ENCODE assay signal across 1 cellular context in the genomic region with DNA sequence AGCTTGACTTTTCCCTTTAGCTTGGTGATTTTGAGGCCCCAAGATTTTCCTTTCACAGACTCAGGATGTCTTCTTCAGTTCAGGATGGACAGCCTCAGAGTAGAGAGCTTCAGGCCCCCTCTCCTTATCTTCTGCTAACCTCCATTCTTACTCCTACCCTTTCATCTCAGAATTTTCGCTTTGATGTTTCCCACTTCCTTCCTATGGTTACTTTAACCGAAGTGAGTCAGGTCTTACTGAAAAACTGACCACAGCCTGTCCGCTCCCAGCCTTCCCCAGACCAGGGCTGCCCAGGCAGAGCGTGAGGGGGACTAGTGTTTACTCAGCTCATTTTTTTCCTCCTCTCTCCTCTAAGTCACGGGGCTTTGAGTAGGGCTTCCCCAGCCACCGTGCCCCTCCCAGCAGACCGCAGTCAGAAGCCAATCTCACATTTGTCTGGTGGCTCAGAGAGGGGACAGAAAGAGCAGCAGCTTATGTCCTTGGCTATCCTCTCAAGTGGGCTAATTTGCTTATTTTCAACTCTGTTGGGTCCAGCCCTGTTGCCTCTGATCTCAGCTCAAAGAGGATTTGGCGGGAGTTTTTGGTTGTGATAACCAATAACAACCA.
TF ChIP-seq lines count a peak whose summit lies in the region.

No MANE protein-coding gene starts in this region.

TF ChIP-seq in GM12878, 131 proteins besides CTCF, POLR2A, EP300 and RAD21 (continues in another document):
- TF ChIP-seq CHD1 (IDR thresholded peaks at IDR 0.05; ENCODE audit: low read depth, low read length): no peak
- TF ChIP-seq HDGF (IDR thresholded peaks at IDR 0.05): 0 out of 2 replicates have a peak, but pooled peaks have one; percentile 60
- TF ChIP-seq, protein P1, sequence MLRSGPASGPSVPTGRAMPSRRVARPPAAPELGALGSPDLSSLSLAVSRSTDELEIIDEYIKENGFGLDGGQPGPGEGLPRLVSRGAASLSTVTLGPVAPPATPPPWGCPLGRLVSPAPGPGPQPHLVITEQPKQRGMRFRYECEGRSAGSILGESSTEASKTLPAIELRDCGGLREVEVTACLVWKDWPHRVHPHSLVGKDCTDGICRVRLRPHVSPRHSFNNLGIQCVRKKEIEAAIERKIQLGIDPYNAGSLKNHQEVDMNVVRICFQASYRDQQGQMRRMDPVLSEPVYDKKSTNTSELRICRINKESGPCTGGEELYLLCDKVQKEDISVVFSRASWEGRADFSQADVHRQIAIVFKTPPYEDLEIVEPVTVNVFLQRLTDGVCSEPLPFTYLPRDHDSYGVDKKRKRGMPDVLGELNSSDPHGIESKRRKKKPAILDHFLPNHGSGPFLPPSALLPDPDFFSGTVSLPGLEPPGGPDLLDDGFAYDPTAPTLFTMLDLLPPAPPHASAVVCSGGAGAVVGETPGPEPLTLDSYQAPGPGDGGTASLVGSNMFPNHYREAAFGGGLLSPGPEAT (IDR thresholded peaks at IDR 0.05; ENCODE audit: low read depth): peak; percentile 89
- peak; percentile 38 for TF ChIP-seq MEF2B (IDR thresholded peaks at IDR 0.05; ENCODE audit: partially characterized antibody, poor library complexity, severe bottlenecking)
- peak; percentile 96 for TF ChIP-seq EED (IDR thresholded peaks at IDR 0.05; ENCODE audit: low read depth)
- peak; percentile 68; the same call in 1 of the 2 replicates for TF ChIP-seq ATF7 (IDR thresholded peaks at IDR 0.05; ENCODE audit: low read depth)
- TF ChIP-seq, protein P2, sequence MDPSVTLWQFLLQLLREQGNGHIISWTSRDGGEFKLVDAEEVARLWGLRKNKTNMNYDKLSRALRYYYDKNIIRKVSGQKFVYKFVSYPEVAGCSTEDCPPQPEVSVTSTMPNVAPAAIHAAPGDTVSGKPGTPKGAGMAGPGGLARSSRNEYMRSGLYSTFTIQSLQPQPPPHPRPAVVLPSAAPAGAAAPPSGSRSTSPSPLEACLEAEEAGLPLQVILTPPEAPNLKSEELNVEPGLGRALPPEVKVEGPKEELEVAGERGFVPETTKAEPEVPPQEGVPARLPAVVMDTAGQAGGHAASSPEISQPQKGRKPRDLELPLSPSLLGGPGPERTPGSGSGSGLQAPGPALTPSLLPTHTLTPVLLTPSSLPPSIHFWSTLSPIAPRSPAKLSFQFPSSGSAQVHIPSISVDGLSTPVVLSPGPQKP (IDR thresholded peaks at IDR 0.05; ENCODE audit: low read depth, low read length): no peak
- no peak for TF ChIP-seq NRF1 (conservative IDR thresholded peaks at IDR 0.05; ENCODE audit: low read depth, low read length)
- TF ChIP-seq, protein P3, sequence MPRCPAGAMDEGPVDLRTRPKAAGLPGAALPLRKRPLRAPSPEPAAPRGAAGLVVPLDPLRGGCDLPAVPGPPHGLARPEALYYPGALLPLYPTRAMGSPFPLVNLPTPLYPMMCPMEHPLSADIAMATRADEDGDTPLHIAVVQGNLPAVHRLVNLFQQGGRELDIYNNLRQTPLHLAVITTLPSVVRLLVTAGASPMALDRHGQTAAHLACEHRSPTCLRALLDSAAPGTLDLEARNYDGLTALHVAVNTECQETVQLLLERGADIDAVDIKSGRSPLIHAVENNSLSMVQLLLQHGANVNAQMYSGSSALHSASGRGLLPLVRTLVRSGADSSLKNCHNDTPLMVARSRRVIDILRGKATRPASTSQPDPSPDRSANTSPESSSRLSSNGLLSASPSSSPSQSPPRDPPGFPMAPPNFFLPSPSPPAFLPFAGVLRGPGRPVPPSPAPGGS (IDR thresholded peaks at IDR 0.05; ENCODE audit: borderline replicate concordance, insufficient read depth, low read depth, low read length, poor library complexity, severe bottlenecking): peak; percentile 42
- TF ChIP-seq, protein P4, sequence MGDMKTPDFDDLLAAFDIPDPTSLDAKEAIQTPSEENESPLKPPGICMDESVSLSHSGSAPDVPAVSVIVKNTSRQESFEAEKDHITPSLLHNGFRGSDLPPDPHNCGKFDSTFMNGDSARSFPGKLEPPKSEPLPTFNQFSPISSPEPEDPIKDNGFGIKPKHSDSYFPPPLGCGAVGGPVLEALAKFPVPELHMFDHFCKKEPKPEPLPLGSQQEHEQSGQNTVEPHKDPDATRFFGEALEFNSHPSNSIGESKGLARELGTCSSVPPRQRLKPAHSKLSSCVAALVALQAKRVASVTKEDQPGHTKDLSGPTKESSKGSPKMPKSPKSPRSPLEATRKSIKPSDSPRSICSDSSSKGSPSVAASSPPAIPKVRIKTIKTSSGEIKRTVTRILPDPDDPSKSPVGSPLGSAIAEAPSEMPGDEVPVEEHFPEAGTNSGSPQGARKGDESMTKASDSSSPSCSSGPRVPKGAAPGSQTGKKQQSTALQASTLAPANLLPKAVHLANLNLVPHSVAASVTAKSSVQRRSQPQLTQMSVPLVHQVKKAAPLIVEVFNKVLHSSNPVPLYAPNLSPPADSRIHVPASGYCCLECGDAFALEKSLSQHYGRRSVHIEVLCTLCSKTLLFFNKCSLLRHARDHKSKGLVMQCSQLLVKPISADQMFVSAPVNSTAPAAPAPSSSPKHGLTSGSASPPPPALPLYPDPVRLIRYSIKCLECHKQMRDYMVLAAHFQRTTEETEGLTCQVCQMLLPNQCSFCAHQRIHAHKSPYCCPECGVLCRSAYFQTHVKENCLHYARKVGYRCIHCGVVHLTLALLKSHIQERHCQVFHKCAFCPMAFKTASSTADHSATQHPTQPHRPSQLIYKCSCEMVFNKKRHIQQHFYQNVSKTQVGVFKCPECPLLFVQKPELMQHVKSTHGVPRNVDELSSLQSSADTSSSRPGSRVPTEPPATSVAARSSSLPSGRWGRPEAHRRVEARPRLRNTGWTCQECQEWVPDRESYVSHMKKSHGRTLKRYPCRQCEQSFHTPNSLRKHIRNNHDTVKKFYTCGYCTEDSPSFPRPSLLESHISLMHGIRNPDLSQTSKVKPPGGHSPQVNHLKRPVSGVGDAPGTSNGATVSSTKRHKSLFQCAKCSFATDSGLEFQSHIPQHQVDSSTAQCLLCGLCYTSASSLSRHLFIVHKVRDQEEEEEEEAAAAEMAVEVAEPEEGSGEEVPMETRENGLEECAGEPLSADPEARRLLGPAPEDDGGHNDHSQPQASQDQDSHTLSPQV (IDR thresholded peaks at IDR 0.05): no peak
- TF ChIP-seq, protein P5, sequence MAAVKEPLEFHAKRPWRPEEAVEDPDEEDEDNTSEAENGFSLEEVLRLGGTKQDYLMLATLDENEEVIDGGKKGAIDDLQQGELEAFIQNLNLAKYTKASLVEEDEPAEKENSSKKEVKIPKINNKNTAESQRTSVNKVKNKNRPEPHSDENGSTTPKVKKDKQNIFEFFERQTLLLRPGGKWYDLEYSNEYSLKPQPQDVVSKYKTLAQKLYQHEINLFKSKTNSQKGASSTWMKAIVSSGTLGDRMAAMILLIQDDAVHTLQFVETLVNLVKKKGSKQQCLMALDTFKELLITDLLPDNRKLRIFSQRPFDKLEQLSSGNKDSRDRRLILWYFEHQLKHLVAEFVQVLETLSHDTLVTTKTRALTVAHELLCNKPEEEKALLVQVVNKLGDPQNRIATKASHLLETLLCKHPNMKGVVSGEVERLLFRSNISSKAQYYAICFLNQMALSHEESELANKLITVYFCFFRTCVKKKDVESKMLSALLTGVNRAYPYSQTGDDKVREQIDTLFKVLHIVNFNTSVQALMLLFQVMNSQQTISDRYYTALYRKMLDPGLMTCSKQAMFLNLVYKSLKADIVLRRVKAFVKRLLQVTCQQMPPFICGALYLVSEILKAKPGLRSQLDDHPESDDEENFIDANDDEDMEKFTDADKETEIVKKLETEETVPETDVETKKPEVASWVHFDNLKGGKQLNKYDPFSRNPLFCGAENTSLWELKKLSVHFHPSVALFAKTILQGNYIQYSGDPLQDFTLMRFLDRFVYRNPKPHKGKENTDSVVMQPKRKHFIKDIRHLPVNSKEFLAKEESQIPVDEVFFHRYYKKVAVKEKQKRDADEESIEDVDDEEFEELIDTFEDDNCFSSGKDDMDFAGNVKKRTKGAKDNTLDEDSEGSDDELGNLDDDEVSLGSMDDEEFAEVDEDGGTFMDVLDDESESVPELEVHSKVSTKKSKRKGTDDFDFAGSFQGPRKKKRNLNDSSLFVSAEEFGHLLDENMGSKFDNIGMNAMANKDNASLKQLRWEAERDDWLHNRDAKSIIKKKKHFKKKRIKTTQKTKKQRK (IDR thresholded peaks at IDR 0.05; ENCODE audit: low read depth, low read length): no peak
- no peak for TF ChIP-seq STAT1 (conservative IDR thresholded peaks at IDR 0.05)
- TF ChIP-seq POLR2AphosphoS5 (IDR thresholded peaks at IDR 0.05; ENCODE audit: low read length): no peak
- TF ChIP-seq CBX3 (IDR thresholded peaks at IDR 0.05; ENCODE audit: borderline replicate concordance, low read depth): no peak
- TF ChIP-seq DPF2 (IDR thresholded peaks at IDR 0.05): peak; percentile 80
- no peak for TF ChIP-seq ZNF24 (IDR thresholded peaks at IDR 0.05)
- peak; percentile 58; the same call in 1 of the 2 replicates for TF ChIP-seq BACH1 (IDR thresholded peaks at IDR 0.05; ENCODE audit: borderline replicate concordance)
- peak; percentile 78; the same call in 1 of the 2 replicates for TF ChIP-seq MTA2 (IDR thresholded peaks at IDR 0.05; ENCODE audit: low read depth)
- TF ChIP-seq, protein P6, sequence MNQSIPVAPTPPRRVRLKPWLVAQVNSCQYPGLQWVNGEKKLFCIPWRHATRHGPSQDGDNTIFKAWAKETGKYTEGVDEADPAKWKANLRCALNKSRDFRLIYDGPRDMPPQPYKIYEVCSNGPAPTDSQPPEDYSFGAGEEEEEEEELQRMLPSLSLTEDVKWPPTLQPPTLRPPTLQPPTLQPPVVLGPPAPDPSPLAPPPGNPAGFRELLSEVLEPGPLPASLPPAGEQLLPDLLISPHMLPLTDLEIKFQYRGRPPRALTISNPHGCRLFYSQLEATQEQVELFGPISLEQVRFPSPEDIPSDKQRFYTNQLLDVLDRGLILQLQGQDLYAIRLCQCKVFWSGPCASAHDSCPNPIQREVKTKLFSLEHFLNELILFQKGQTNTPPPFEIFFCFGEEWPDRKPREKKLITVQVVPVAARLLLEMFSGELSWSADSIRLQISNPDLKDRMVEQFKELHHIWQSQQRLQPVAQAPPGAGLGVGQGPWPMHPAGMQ (IDR thresholded peaks at IDR 0.05; ENCODE audit: borderline replicate concordance): no peak
- peak; percentile 96 for TF ChIP-seq TBL1XR1 (IDR thresholded peaks at IDR 0.05; ENCODE audit: low read depth, low read length)
- TF ChIP-seq TAF1 (IDR thresholded peaks at IDR 0.05; ENCODE audit: borderline replicate concordance, low read depth, low read length): no peak
- TF ChIP-seq BHLHE40 (IDR thresholded peaks at IDR 0.05; ENCODE audit: borderline replicate concordance in 1 of 2, low read depth in 2 of 2, low read length in 1 of 2): peak; percentile 93 to 94
- TF ChIP-seq, protein P7, sequence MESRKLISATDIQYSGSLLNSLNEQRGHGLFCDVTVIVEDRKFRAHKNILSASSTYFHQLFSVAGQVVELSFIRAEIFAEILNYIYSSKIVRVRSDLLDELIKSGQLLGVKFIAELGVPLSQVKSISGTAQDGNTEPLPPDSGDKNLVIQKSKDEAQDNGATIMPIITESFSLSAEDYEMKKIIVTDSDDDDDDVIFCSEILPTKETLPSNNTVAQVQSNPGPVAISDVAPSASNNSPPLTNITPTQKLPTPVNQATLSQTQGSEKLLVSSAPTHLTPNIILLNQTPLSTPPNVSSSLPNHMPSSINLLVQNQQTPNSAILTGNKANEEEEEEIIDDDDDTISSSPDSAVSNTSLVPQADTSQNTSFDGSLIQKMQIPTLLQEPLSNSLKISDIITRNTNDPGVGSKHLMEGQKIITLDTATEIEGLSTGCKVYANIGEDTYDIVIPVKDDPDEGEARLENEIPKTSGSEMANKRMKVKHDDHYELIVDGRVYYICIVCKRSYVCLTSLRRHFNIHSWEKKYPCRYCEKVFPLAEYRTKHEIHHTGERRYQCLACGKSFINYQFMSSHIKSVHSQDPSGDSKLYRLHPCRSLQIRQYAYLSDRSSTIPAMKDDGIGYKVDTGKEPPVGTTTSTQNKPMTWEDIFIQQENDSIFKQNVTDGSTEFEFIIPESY (IDR thresholded peaks at IDR 0.05): no peak
- TF ChIP-seq FOXK2 (IDR thresholded peaks at IDR 0.05): no peak
- TF ChIP-seq MEF2A (IDR thresholded peaks at IDR 0.05; ENCODE audit: insufficient read depth, low read depth, low read length): 0 out of 2 replicates have a peak, but pooled peaks have one; percentile 66
- no peak for TF ChIP-seq SMARCA5 (IDR thresholded peaks at IDR 0.05)
- TF ChIP-seq ASH2L (IDR thresholded peaks at IDR 0.05; ENCODE audit: borderline replicate concordance, low read depth): no peak
- peak; percentile 24 for TF ChIP-seq RELA (IDR thresholded peaks at IDR 0.05; ENCODE audit: borderline replicate concordance, partially characterized antibody)
- TF ChIP-seq SP1 (IDR thresholded peaks at IDR 0.05; ENCODE audit: low read depth, low read length): no peak
- TF ChIP-seq SRF (IDR thresholded peaks at IDR 0.05; ENCODE audit: low read depth in 2 of 2, low read length in 2 of 2): no peak
- 0 out of 2 replicates have a peak, but pooled peaks have one; percentile 20 for TF ChIP-seq CHD2 (IDR thresholded peaks at IDR 0.05; ENCODE audit: borderline replicate concordance, low read depth, low read length)
- TF ChIP-seq, protein P8, sequence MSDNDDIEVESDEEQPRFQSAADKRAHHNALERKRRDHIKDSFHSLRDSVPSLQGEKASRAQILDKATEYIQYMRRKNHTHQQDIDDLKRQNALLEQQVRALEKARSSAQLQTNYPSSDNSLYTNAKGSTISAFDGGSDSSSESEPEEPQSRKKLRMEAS (IDR thresholded peaks at IDR 0.05; ENCODE audit: low read depth, low read length): no peak
- TF ChIP-seq, protein P9, sequence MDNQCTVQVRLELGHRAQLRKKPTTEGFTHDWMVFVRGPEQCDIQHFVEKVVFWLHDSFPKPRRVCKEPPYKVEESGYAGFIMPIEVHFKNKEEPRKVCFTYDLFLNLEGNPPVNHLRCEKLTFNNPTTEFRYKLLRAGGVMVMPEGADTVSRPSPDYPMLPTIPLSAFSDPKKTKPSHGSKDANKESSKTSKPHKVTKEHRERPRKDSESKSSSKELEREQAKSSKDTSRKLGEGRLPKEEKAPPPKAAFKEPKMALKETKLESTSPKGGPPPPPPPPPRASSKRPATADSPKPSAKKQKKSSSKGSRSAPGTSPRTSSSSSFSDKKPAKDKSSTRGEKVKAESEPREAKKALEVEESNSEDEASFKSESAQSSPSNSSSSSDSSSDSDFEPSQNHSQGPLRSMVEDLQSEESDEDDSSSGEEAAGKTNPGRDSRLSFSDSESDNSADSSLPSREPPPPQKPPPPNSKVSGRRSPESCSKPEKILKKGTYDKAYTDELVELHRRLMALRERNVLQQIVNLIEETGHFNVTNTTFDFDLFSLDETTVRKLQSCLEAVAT (IDR thresholded peaks at IDR 0.05): peak; percentile 77
- peak; percentile 76; the same call in 1 of the 2 replicates for TF ChIP-seq ZBED1 (IDR thresholded peaks at IDR 0.05; ENCODE audit: borderline replicate concordance)
- no peak for TF ChIP-seq HCFC1 (IDR thresholded peaks at IDR 0.05; ENCODE audit: low read length)
